39 cellular contexts compared by ENCODE assay signal in genomic region chrX:89021964-89022363, GRCh38.
"Had no signal": no experiment of that assay in that cellular context is flagged by ENCODE, and none has a peak within 500 bp of the region (broad histone marks: within the 10 kb centered on the region; RNA-seq: fewer than 3 reads in every experiment).

No MANE protein-coding gene starts in this region.

- ATAC-seq: activated naive CD4-positive, alpha-beta T cell treated with anti-CD3 and anti-CD28 coated beads, Interleukin-2, amount 50 U/mL, for 72 hours; activated naive CD8-positive, alpha-beta T cell treated with anti-CD3 and anti-CD28 coated beads, Interleukin-2, amount 50 U/mL, for 24 hours; activated T-cell treated with anti-CD3 and anti-CD28 coated beads, Interleukin-2, amount 50 U/mL, for 4 hours; activated T-cell treated with anti-CD3 and anti-CD28 coated beads, Interleukin-2, amount 50 U/mL, for 72 hours; activated T-helper 17 cell treated with anti-CD3 and anti-CD28 coated beads, Interleukin-2, amount 50 U/mL, for 72 hours; body of pancreas had no signal

- H3K36me3 Mint-ChIP-seq: activated naive CD4-positive, alpha-beta T cell treated with anti-CD3 and anti-CD28 coated beads, Interleukin-2, amount 10 ng/mL, durations not matched to agents 7 days and 5 days; activated naive CD4-positive, alpha-beta T cell treated with anti-CD3 and anti-CD28 coated beads, Interleukin-2, amount 50 U/mL, for 24 hours; activated naive CD4-positive, alpha-beta T cell treated with anti-CD3 and anti-CD28 coated beads, Interleukin-2, amount 50 U/mL, for 72 hours; activated naive CD8-positive, alpha-beta T cell; activated naive CD8-positive, alpha-beta T cell treated with anti-CD3 and anti-CD28 coated beads for 36 hours; activated naive CD8-positive, alpha-beta T cell treated with anti-CD3 and anti-CD28 coated beads, Interleukin-2, amount 10 ng/mL, durations not matched to agents 7 days and 5 days; brain had no signal

- H3K27me3 ChIP-seq: ascending aorta, body of pancreas, brain microvascular endothelial cell, breast epithelium, cardiac muscle cell had no signal

- H3K4me3 Mint-ChIP-seq: activated naive CD4-positive, alpha-beta T cell treated with anti-CD3 and anti-CD28 coated beads for 36 hours; activated naive CD4-positive, alpha-beta T cell treated with anti-CD3 and anti-CD28 coated beads, Interleukin-2, amount 10 ng/mL, durations not matched to agents 7 days and 5 days; activated naive CD4-positive, alpha-beta T cell treated with anti-CD3 and anti-CD28 coated beads, Interleukin-2, amount 50 U/mL, for 24 hours; activated naive CD8-positive, alpha-beta T cell; activated naive CD8-positive, alpha-beta T cell treated with anti-CD3 and anti-CD28 coated beads for 36 hours; activated naive CD8-positive, alpha-beta T cell treated with anti-CD3 and anti-CD28 coated beads, Interleukin-2, amount 10 ng/mL, durations not matched to agents 7 days and 5 days; activated naive CD8-positive, alpha-beta T cell treated with anti-CD3 and anti-CD28 coated beads, Interleukin-2, amount 50 U/mL, for 24 hours; activated T-cell treated with anti-CD3 and anti-CD28 coated beads, Interleukin-2, amount 50 U/mL, for 24 hours; activated T-cell treated with anti-CD3 and anti-CD28 coated beads, Interleukin-2, amount 50 U/mL, for 4 hours; activated T-cell treated with anti-CD3 and anti-CD28 coated beads, Interleukin-2, amount 50 U/mL, for 72 hours; activated T-helper 1 cell treated with anti-CD3 and anti-CD28 coated beads, Interleukin-12 subunit alpha, Interleukin-12 subunit beta, Interleukin-2, Interleukin-4 antibody, amounts not matched to agents 30 ng/mL and 10 ng/mL and 1 ng/mL, durations not matched to agents 14 hours and 24 hours and 36 hours; activated T-helper 17 cell treated with anti-CD3 and anti-CD28 coated beads, Interleukin-2, amount 50 U/mL, for 72 hours; brain; central memory CD8-positive, alpha-beta T cell had no signal

- H3K4me1 Mint-ChIP-seq: activated naive CD4-positive, alpha-beta T cell treated with anti-CD3 and anti-CD28 coated beads, Interleukin-2, amount 10 ng/mL, durations not matched to agents 7 days and 5 days; activated naive CD4-positive, alpha-beta T cell treated with anti-CD3 and anti-CD28 coated beads, Interleukin-2, amount 50 U/mL, for 24 hours; activated naive CD8-positive, alpha-beta T cell treated with anti-CD3 and anti-CD28 coated beads for 36 hours; activated naive CD8-positive, alpha-beta T cell treated with anti-CD3 and anti-CD28 coated beads, Interleukin-2, amount 10 ng/mL, durations not matched to agents 7 days and 5 days; activated naive CD8-positive, alpha-beta T cell treated with anti-CD3 and anti-CD28 coated beads, Interleukin-2, amount 50 U/mL, for 24 hours; activated T-helper 17 cell treated with anti-CD3 and anti-CD28 coated beads, Interleukin-2, amount 50 U/mL, for 72 hours; brain; central memory CD8-positive, alpha-beta T cell had no signal

- H3K27me3 Mint-ChIP-seq: activated naive CD4-positive, alpha-beta T cell treated with anti-CD3 and anti-CD28 coated beads, Interleukin-2, amount 10 ng/mL, durations not matched to agents 7 days and 5 days; activated naive CD4-positive, alpha-beta T cell treated with anti-CD3 and anti-CD28 coated beads, Interleukin-2, amount 50 U/mL, for 24 hours; activated naive CD8-positive, alpha-beta T cell; activated naive CD8-positive, alpha-beta T cell treated with anti-CD3 and anti-CD28 coated beads for 36 hours; activated naive CD8-positive, alpha-beta T cell treated with anti-CD3 and anti-CD28 coated beads, Interleukin-2, amount 10 ng/mL, durations not matched to agents 7 days and 5 days; activated naive CD8-positive, alpha-beta T cell treated with anti-CD3 and anti-CD28 coated beads, Interleukin-2, amount 50 U/mL, for 24 hours; activated T-cell treated with anti-CD3 and anti-CD28 coated beads, Interleukin-2, amount 50 U/mL, for 24 hours; activated T-helper 17 cell treated with anti-CD3 and anti-CD28 coated beads, Interleukin-2, amount 50 U/mL, for 72 hours; central memory CD8-positive, alpha-beta T cell had no signal

- H3K4me3 ChIP-seq: adrenal gland, ascending aorta, body of pancreas, breast epithelium, cardiac muscle cell had no signal

- H3K27ac ChIP-seq: adrenal gland, ascending aorta, body of pancreas, brain microvascular endothelial cell, breast epithelium, cardiac muscle cell had no signal

- H3K27ac Mint-ChIP-seq: activated naive CD4-positive, alpha-beta T cell treated with anti-CD3 and anti-CD28 coated beads for 36 hours; activated naive CD4-positive, alpha-beta T cell treated with anti-CD3 and anti-CD28 coated beads, Interleukin-2, amount 10 ng/mL, durations not matched to agents 7 days and 5 days; activated naive CD4-positive, alpha-beta T cell treated with anti-CD3 and anti-CD28 coated beads, Interleukin-2, amount 50 U/mL, for 24 hours; activated naive CD4-positive, alpha-beta T cell treated with anti-CD3 and anti-CD28 coated beads, Interleukin-2, amount 50 U/mL, for 72 hours; activated naive CD8-positive, alpha-beta T cell; activated naive CD8-positive, alpha-beta T cell treated with anti-CD3 and anti-CD28 coated beads for 36 hours; activated naive CD8-positive, alpha-beta T cell treated with anti-CD3 and anti-CD28 coated beads, Interleukin-2, amount 10 ng/mL, durations not matched to agents 7 days and 5 days; activated naive CD8-positive, alpha-beta T cell treated with anti-CD3 and anti-CD28 coated beads, Interleukin-2, amount 50 U/mL, for 24 hours; activated T-cell treated with anti-CD3 and anti-CD28 coated beads, Interleukin-2, amount 50 U/mL, for 24 hours; activated T-cell treated with anti-CD3 and anti-CD28 coated beads, Interleukin-2, amount 50 U/mL, for 72 hours; activated T-helper 1 cell treated with anti-CD3 and anti-CD28 coated beads, Interleukin-12 subunit alpha, Interleukin-12 subunit beta, Interleukin-2, Interleukin-4 antibody, amounts not matched to agents 30 ng/mL and 10 ng/mL and 1 ng/mL, durations not matched to agents 14 hours and 24 hours and 36 hours; activated T-helper 17 cell treated with anti-CD3 and anti-CD28 coated beads, Interleukin-2, amount 50 U/mL, for 72 hours; activated T-helper 2 cell treated with anti-CD3 and anti-CD28 coated beads, Interferon-gamma antibody, Interleukin-2, Interleukin-4, amounts not matched to agents 10 μg/mL and 5 μg/mL and 100 μg/mL, durations not matched to agents 14 hours and 24 hours and 36 hours; brain had no signal

- DNase-seq: activated effector memory CD4-positive, alpha-beta T cell treated with anti-CD3 and anti-CD28 coated beads, Interleukin-2, amount 50 U/mL, for 16 hours; activated effector memory CD4-positive, alpha-beta T cell treated with Interleukin-2 at 50 U/mL for 16 hours; activated gamma-delta T cell; activated gamma-delta T cell treated with Interleukin-2 at 50 U/mL for 16 hours; activated naive CD4-positive, alpha-beta T cell; activated naive CD4-positive, alpha-beta T cell treated with anti-CD3 and anti-CD28 coated beads for 36 hours; activated naive CD4-positive, alpha-beta T cell treated with anti-CD3 and anti-CD28 coated beads, Interleukin-2, amount 10 ng/mL, durations not matched to agents 7 days and 5 days; activated naive CD4-positive, alpha-beta T cell treated with anti-CD3 and anti-CD28 coated beads, Interleukin-2, amount 50 U/mL, for 16 hours; activated naive CD4-positive, alpha-beta T cell treated with Interleukin-2 at 50 U/mL for 16 hours; activated naive CD8-positive, alpha-beta T cell treated with anti-CD3 and anti-CD28 coated beads for 36 hours; activated naive CD8-positive, alpha-beta T cell treated with anti-CD3 and anti-CD28 coated beads, Interleukin-2, amount 10 ng/mL, durations not matched to agents 7 days and 5 days; activated naive CD8-positive, alpha-beta T cell treated with anti-CD3 and anti-CD28 coated beads, Interleukin-2, amount 50 U/mL, for 24 hours; activated T-cell treated with anti-CD3 and anti-CD28 coated beads, Interleukin-2, amount 50 U/mL, for 1 hour; activated T-cell treated with anti-CD3 and anti-CD28 coated beads, Interleukin-2, amount 50 U/mL, for 24 hours; activated T-cell treated with anti-CD3 and anti-CD28 coated beads, Interleukin-2, amount 50 U/mL, for 4 hours; activated T-cell treated with anti-CD3 and anti-CD28 coated beads, Interleukin-2, amount 50 U/mL, for 48 hours; activated T-cell treated with anti-CD3 and anti-CD28 coated beads, Interleukin-2, amount 50 U/mL, for 72 hours; adrenal gland; amniotic stem cell; amygdala; anterior cingulate cortex; aorta; body of pancreas; brain microvascular endothelial cell; caudate nucleus; central memory CD4-positive, alpha-beta T cell; cerebellar nuclear complex had no signal

- H3K4me1 ChIP-seq: adrenal gland, ascending aorta, body of pancreas, breast epithelium had no signal

- H3K9me3 ChIP-seq: adrenal gland, ascending aorta, body of pancreas had no signal

- H3K9me3 Mint-ChIP-seq: activated naive CD4-positive, alpha-beta T cell treated with anti-CD3 and anti-CD28 coated beads, Interleukin-2, amount 50 U/mL, for 24 hours; activated naive CD8-positive, alpha-beta T cell treated with anti-CD3 and anti-CD28 coated beads, Interleukin-2, amount 50 U/mL, for 24 hours; activated T-helper 1 cell treated with anti-CD3 and anti-CD28 coated beads, Interleukin-12 subunit alpha, Interleukin-12 subunit beta, Interleukin-2, Interleukin-4 antibody, amounts not matched to agents 30 ng/mL and 10 ng/mL and 1 ng/mL, durations not matched to agents 14 hours and 24 hours and 36 hours; activated T-helper 17 cell treated with anti-CD3 and anti-CD28 coated beads, Interleukin-2, amount 50 U/mL, for 72 hours had no signal

- FAIRE-seq: bronchial epithelial cell had no signal

- H3K36me3 ChIP-seq: adrenal gland, ascending aorta, brain microvascular endothelial cell, breast epithelium, cardiac muscle cell had no signal
